1 cellular context compared by ENCODE assay signal in the genomic region with DNA sequence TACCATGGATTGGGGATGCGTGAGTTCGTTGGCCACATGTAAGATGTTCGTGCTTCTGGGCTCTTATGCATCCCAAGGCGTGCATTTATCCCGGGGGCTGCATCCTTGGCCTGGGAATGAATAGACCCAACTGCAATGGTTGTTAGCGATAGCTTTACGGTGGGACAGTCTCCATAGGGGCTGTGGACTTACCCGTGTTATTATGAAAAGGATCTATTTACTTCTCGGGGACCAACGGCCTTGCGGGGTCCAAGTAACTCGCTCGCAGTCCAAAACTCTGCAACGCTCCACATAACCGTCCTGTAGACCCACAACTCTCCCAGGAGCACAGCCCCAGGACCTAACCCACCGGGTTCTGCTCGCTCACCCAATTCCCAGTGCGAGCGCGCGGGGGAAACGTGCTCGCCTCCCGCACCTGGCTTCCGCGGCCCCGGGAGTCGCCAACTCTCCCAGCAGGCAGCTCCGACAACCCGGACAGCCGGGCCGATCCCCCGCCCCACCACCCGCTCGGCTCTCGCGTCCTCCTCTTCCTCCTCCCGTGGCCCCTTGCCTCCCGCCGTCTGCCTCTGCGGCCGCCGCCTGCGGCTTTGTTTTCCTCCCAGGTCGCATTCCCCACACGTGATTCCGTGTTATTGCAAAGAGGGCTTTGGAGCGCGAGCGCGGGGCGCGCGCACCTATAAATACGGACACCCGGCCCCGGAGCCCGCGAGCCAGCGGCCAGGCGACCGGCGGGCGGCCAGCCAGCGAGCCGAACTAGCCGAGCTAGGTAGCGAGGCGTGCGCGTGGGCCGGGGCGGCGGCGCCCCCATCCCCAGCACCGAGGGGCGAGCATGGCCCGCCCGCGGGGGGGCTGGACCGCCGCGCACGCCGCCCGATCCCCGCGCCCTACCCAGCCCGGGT.
TF ChIP-seq lines count a peak whose summit lies in the region.

A gene with protein sequence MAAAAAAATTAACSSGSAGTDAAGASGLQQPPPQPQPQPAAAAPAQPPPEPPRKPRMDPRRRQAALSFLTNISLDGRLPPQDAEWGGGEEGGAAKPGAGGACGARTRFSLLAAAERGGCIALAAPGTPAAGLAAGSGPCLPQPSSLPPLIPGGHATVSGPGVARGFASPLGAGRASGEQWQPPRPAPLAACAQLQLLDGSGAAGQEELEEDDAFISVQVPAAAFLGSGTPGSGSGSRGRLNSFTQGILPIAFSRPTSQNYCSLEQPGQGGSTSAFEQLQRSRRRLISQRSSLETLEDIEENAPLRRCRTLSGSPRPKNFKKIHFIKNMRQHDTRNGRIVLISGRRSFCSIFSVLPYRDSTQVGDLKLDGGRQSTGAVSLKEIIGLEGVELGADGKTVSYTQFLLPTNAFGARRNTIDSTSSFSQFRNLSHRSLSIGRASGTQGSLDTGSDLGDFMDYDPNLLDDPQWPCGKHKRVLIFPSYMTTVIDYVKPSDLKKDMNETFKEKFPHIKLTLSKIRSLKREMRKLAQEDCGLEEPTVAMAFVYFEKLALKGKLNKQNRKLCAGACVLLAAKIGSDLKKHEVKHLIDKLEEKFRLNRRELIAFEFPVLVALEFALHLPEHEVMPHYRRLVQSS (plus strand): TSS at position 706 of the 899 bp plus-strand sequence. CDS start 278 bp downstream, outside the sequence.

TF ChIP-seq in HepG2, 621 proteins besides CTCF, POLR2A, EP300 and RAD21 (continued from another document and continues in another):
- TF ChIP-seq, protein P1, sequence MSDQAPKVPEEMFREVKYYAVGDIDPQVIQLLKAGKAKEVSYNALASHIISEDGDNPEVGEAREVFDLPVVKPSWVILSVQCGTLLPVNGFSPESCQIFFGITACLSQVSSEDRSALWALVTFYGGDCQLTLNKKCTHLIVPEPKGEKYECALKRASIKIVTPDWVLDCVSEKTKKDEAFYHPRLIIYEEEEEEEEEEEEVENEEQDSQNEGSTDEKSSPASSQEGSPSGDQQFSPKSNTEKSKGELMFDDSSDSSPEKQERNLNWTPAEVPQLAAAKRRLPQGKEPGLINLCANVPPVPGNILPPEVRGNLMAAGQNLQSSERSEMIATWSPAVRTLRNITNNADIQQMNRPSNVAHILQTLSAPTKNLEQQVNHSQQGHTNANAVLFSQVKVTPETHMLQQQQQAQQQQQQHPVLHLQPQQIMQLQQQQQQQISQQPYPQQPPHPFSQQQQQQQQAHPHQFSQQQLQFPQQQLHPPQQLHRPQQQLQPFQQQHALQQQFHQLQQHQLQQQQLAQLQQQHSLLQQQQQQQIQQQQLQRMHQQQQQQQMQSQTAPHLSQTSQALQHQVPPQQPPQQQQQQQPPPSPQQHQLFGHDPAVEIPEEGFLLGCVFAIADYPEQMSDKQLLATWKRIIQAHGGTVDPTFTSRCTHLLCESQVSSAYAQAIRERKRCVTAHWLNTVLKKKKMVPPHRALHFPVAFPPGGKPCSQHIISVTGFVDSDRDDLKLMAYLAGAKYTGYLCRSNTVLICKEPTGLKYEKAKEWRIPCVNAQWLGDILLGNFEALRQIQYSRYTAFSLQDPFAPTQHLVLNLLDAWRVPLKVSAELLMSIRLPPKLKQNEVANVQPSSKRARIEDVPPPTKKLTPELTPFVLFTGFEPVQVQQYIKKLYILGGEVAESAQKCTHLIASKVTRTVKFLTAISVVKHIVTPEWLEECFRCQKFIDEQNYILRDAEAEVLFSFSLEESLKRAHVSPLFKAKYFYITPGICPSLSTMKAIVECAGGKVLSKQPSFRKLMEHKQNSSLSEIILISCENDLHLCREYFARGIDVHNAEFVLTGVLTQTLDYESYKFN (CRISPR knock-in tag; conservative IDR thresholded peaks at IDR 0.05) = no peak
- TF ChIP-seq, protein P2, sequence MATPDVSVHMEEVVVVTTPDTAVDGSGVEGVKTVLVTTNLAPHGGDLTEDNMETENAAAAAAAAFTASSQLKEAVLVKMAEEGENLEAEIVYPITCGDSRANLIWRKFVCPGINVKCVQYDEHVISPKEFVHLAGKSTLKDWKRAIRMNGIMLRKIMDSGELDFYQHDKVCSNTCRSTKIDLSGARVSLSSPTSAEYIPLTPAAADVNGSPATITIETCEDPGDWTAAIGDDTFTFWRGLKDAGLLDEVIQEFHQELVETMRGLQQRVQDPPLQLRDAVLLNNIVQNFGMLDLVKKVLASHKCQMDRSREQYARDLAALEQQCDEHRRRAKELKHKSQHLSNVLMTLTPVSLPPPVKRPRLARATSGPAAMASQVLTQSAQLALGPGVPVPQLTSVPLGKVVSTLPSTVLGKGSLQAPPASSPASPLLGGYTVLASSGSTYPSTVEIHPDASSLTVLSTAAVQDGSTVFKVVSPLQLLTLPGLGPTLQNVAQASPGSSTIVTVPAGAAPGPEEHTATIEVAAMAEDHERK (CRISPR knock-in tag; IDR thresholded peaks at IDR 0.05; ENCODE audit: low read depth) = no peak
- TF ChIP-seq, protein P3, sequence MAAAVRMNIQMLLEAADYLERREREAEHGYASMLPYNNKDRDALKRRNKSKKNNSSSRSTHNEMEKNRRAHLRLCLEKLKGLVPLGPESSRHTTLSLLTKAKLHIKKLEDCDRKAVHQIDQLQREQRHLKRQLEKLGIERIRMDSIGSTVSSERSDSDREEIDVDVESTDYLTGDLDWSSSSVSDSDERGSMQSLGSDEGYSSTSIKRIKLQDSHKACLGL (CRISPR knock-in tag; IDR thresholded peaks at IDR 0.05) = peak; percentile 48
- 0 out of 2 replicates have a peak, but pooled peaks have one; percentile 62 for TF ChIP-seq ZNF430 (CRISPR knock-in tag; IDR thresholded peaks at IDR 0.05)
- TF ChIP-seq SOX5 (CRISPR knock-in tag; IDR thresholded peaks at IDR 0.05; ENCODE audit: borderline replicate concordance) = peak; percentile 63; the same call in 1 of the 2 replicates
- TF ChIP-seq TCF7L2 (IDR thresholded peaks at IDR 0.05; ENCODE audit: low read depth, low read length) = no peak
- TF ChIP-seq, protein P4, sequence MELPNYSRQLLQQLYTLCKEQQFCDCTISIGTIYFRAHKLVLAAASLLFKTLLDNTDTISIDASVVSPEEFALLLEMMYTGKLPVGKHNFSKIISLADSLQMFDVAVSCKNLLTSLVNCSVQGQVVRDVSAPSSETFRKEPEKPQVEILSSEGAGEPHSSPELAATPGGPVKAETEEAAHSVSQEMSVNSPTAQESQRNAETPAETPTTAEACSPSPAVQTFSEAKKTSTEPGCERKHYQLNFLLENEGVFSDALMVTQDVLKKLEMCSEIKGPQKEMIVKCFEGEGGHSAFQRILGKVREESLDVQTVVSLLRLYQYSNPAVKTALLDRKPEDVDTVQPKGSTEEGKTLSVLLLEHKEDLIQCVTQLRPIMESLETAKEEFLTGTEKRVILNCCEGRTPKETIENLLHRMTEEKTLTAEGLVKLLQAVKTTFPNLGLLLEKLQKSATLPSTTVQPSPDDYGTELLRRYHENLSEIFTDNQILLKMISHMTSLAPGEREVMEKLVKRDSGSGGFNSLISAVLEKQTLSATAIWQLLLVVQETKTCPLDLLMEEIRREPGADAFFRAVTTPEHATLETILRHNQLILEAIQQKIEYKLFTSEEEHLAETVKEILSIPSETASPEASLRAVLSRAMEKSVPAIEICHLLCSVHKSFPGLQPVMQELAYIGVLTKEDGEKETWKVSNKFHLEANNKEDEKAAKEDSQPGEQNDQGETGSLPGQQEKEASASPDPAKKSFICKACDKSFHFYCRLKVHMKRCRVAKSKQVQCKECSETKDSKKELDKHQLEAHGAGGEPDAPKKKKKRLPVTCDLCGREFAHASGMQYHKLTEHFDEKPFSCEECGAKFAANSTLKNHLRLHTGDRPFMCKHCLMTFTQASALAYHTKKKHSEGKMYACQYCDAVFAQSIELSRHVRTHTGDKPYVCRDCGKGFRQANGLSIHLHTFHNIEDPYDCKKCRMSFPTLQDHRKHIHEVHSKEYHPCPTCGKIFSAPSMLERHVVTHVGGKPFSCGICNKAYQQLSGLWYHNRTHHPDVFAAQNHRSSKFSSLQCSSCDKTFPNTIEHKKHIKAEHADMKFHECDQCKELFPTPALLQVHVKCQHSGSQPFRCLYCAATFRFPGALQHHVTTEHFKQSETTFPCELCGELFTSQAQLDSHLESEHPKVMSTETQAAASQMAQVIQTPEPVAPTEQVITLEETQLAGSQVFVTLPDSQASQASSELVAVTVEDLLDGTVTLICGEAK (IDR thresholded peaks at IDR 0.05) = no peak
- TF ChIP-seq, protein P4 (CRISPR knock-in tag; IDR thresholded peaks at IDR 0.05) = peak; percentile 36; the same call in 1 of the 2 replicates
- TF ChIP-seq, protein P5, sequence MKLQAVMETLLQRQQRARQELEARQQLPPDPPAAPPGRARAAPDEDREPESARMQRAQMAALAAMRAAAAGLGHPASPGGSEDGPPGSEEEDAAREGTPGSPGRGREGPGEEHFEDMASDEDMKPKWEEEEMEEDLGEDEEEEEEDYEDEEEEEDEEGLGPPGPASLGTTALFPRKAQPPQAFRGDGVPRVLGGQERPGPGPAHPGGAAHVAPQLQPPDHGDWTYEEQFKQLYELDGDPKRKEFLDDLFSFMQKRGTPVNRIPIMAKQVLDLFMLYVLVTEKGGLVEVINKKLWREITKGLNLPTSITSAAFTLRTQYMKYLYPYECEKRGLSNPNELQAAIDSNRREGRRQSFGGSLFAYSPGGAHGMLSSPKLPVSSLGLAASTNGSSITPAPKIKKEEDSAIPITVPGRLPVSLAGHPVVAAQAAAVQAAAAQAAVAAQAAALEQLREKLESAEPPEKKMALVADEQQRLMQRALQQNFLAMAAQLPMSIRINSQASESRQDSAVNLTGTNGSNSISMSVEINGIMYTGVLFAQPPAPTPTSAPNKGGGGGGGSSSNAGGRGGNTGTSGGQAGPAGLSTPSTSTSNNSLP (IDR thresholded peaks at IDR 0.05; ENCODE audit: low read depth, low read length) = no peak
- TF ChIP-seq, protein P6, sequence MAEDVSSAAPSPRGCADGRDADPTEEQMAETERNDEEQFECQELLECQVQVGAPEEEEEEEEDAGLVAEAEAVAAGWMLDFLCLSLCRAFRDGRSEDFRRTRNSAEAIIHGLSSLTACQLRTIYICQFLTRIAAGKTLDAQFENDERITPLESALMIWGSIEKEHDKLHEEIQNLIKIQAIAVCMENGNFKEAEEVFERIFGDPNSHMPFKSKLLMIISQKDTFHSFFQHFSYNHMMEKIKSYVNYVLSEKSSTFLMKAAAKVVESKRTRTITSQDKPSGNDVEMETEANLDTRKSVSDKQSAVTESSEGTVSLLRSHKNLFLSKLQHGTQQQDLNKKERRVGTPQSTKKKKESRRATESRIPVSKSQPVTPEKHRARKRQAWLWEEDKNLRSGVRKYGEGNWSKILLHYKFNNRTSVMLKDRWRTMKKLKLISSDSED (CRISPR knock-in tag; IDR thresholded peaks at IDR 0.05) = no peak
- TF ChIP-seq ZNF143 (CRISPR knock-in tag; IDR thresholded peaks at IDR 0.05) = no peak
- peak; percentile 89 for TF ChIP-seq DR1 (CRISPR knock-in tag; IDR thresholded peaks at IDR 0.05)
- TF ChIP-seq, protein P7, sequence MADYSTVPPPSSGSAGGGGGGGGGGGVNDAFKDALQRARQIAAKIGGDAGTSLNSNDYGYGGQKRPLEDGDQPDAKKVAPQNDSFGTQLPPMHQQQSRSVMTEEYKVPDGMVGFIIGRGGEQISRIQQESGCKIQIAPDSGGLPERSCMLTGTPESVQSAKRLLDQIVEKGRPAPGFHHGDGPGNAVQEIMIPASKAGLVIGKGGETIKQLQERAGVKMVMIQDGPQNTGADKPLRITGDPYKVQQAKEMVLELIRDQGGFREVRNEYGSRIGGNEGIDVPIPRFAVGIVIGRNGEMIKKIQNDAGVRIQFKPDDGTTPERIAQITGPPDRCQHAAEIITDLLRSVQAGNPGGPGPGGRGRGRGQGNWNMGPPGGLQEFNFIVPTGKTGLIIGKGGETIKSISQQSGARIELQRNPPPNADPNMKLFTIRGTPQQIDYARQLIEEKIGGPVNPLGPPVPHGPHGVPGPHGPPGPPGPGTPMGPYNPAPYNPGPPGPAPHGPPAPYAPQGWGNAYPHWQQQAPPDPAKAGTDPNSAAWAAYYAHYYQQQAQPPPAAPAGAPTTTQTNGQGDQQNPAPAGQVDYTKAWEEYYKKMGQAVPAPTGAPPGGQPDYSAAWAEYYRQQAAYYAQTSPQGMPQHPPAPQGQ (CRISPR knock-in tag; IDR thresholded peaks at IDR 0.05; ENCODE audit: borderline replicate concordance) = 0 out of 2 replicates have a peak, but pooled peaks have one; percentile 32
- TF ChIP-seq ZSCAN25 (CRISPR knock-in tag; IDR thresholded peaks at IDR 0.05) = no peak
- TF ChIP-seq, protein P8, sequence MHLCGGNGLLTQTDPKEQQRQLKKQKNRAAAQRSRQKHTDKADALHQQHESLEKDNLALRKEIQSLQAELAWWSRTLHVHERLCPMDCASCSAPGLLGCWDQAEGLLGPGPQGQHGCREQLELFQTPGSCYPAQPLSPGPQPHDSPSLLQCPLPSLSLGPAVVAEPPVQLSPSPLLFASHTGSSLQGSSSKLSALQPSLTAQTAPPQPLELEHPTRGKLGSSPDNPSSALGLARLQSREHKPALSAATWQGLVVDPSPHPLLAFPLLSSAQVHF (CRISPR knock-in tag; IDR thresholded peaks at IDR 0.05) = no peak
- TF ChIP-seq RBM39 (IDR thresholded peaks at IDR 0.05; ENCODE audit: low read depth, low read length, poor library complexity, severe bottlenecking) = no peak
- TF ChIP-seq HDAC1 (CRISPR knock-in tag; IDR thresholded peaks at IDR 0.05) = peak; percentile 71
